Comparison of ENCODE assay signal across 1 cellular context in the genomic region with DNA sequence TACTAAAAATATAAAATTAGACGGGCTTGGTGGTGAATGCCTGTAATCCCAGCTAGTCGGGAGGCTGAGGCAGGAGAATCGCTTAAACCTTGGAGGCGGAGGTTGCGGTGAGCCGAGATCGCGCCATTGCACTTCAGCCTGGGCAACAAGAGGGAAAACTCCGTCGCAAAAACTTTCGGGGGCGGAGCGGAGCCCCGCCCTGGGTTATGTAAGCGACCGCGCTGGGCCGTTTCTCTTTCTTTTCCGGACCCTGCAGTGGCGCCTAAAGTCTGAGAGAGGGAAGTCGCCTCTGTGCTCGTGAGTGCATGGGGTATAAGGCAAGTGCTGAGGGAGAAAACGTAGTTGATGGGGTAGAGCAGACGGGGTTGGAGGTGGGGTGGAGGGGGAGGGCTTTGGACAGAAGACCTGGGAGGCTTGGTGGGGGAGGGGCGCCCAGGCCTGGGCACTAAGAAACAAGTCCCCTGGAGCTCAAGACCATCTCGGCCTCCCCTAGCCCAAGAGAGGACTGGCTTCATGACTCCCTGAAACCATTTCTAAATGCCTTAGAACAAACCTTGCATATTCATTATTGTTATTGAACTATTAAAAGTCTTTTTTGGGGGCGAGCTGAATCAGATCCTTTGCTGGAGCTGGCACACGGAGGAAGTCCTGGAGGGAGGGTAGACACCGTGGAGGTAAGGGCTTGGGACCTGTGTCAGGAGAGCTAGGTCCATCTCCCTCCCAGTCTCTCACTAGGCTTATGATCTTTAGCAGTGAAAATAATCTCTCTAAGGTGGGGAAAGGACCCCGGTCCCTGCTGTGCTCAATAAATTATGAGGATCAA.
TF ChIP-seq lines count a peak whose summit lies in the region.

No MANE protein-coding gene starts in this region.

TF ChIP-seq in K562, 482 proteins besides CTCF, POLR2A, EP300 and RAD21 (continued from another document and continues in another):
- TF ChIP-seq, protein P1, sequence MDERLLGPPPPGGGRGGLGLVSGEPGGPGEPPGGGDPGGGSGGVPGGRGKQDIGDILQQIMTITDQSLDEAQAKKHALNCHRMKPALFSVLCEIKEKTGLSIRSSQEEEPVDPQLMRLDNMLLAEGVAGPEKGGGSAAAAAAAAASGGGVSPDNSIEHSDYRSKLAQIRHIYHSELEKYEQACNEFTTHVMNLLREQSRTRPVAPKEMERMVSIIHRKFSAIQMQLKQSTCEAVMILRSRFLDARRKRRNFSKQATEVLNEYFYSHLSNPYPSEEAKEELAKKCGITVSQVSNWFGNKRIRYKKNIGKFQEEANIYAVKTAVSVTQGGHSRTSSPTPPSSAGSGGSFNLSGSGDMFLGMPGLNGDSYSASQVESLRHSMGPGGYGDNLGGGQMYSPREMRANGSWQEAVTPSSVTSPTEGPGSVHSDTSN (CRISPR knock-in tag; IDR thresholded peaks at IDR 0.05; ENCODE audit: low read depth): no peak
- TF ChIP-seq, protein P1 (tag; conservative IDR thresholded peaks at IDR 0.05; ENCODE audit: low read depth): no peak
- peak; percentile 71 for TF ChIP-seq BRD9 (IDR thresholded peaks at IDR 0.05; ENCODE audit: low read depth, partially characterized antibody)
- no peak for TF ChIP-seq SRSF9 (IDR thresholded peaks at IDR 0.05; ENCODE audit: borderline replicate concordance, low read depth, low read length)
- TF ChIP-seq, protein P2, sequence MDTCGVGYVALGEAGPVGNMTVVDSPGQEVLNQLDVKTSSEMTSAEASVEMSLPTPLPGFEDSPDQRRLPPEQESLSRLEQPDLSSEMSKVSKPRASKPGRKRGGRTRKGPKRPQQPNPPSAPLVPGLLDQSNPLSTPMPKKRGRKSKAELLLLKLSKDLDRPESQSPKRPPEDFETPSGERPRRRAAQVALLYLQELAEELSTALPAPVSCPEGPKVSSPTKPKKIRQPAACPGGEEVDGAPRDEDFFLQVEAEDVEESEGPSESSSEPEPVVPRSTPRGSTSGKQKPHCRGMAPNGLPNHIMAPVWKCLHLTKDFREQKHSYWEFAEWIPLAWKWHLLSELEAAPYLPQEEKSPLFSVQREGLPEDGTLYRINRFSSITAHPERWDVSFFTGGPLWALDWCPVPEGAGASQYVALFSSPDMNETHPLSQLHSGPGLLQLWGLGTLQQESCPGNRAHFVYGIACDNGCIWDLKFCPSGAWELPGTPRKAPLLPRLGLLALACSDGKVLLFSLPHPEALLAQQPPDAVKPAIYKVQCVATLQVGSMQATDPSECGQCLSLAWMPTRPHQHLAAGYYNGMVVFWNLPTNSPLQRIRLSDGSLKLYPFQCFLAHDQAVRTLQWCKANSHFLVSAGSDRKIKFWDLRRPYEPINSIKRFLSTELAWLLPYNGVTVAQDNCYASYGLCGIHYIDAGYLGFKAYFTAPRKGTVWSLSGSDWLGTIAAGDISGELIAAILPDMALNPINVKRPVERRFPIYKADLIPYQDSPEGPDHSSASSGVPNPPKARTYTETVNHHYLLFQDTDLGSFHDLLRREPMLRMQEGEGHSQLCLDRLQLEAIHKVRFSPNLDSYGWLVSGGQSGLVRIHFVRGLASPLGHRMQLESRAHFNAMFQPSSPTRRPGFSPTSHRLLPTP (IDR thresholded peaks at IDR 0.05; ENCODE audit: borderline replicate concordance, extremely low read depth, insufficient read length): no peak
- TF ChIP-seq, protein P3, sequence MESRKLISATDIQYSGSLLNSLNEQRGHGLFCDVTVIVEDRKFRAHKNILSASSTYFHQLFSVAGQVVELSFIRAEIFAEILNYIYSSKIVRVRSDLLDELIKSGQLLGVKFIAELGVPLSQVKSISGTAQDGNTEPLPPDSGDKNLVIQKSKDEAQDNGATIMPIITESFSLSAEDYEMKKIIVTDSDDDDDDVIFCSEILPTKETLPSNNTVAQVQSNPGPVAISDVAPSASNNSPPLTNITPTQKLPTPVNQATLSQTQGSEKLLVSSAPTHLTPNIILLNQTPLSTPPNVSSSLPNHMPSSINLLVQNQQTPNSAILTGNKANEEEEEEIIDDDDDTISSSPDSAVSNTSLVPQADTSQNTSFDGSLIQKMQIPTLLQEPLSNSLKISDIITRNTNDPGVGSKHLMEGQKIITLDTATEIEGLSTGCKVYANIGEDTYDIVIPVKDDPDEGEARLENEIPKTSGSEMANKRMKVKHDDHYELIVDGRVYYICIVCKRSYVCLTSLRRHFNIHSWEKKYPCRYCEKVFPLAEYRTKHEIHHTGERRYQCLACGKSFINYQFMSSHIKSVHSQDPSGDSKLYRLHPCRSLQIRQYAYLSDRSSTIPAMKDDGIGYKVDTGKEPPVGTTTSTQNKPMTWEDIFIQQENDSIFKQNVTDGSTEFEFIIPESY (CRISPR knock-in tag; IDR thresholded peaks at IDR 0.05): no peak
- peak; percentile 81 for TF ChIP-seq SMAD1 (IDR thresholded peaks at IDR 0.05; ENCODE audit: low read depth, low read length, partially characterized antibody)
- TF ChIP-seq BCL6 (CRISPR knock-in tag; IDR thresholded peaks at IDR 0.05): no peak
- no peak for TF ChIP-seq CC2D1A (IDR thresholded peaks at IDR 0.05)
- no peak for TF ChIP-seq ZNF121 (CRISPR knock-in tag; conservative IDR thresholded peaks at IDR 0.05)
- TF ChIP-seq, protein P4, sequence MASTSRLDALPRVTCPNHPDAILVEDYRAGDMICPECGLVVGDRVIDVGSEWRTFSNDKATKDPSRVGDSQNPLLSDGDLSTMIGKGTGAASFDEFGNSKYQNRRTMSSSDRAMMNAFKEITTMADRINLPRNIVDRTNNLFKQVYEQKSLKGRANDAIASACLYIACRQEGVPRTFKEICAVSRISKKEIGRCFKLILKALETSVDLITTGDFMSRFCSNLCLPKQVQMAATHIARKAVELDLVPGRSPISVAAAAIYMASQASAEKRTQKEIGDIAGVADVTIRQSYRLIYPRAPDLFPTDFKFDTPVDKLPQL (IDR thresholded peaks at IDR 0.05; ENCODE audit: extremely low read depth, insufficient read length): no peak
- TF ChIP-seq CBX1 (IDR thresholded peaks at IDR 0.05; ENCODE audit: low read depth): peak; percentile 54; the same call in 1 of the 2 replicates
- no peak for TF ChIP-seq IFI16 (CRISPR knock-in tag; IDR thresholded peaks at IDR 0.05)
- TF ChIP-seq KLF6 (CRISPR knock-in tag; IDR thresholded peaks at IDR 0.05; ENCODE audit: borderline replicate concordance): peak; percentile 78; the same call in 1 of the 2 replicates
- TF ChIP-seq KLF13 (tag; IDR thresholded peaks at IDR 0.05; ENCODE audit: borderline replicate concordance, low read depth): 0 out of 2 replicates have a peak, but pooled peaks have one; percentile 50
- TF ChIP-seq CCAR2 (IDR thresholded peaks at IDR 0.05; ENCODE audit: low read depth, low read length): no peak
- TF ChIP-seq TCF7 (IDR thresholded peaks at IDR 0.05; ENCODE audit: borderline replicate concordance): no peak; the same call in 1 of the 2 replicates
- TF ChIP-seq NFE2 (IDR thresholded peaks at IDR 0.05; ENCODE audit: low read depth): no peak
- peak; percentile 48; the same call in 1 of the 2 replicates for TF ChIP-seq ZBTB7A (IDR thresholded peaks at IDR 0.05; ENCODE audit: borderline replicate concordance, control insufficient read depth, low read depth, low read length)
- TF ChIP-seq MTA1 (IDR thresholded peaks at IDR 0.05; ENCODE audit: borderline replicate concordance): 0 out of 2 replicates have a peak, but pooled peaks have one; percentile 23
- TF ChIP-seq, protein P5, sequence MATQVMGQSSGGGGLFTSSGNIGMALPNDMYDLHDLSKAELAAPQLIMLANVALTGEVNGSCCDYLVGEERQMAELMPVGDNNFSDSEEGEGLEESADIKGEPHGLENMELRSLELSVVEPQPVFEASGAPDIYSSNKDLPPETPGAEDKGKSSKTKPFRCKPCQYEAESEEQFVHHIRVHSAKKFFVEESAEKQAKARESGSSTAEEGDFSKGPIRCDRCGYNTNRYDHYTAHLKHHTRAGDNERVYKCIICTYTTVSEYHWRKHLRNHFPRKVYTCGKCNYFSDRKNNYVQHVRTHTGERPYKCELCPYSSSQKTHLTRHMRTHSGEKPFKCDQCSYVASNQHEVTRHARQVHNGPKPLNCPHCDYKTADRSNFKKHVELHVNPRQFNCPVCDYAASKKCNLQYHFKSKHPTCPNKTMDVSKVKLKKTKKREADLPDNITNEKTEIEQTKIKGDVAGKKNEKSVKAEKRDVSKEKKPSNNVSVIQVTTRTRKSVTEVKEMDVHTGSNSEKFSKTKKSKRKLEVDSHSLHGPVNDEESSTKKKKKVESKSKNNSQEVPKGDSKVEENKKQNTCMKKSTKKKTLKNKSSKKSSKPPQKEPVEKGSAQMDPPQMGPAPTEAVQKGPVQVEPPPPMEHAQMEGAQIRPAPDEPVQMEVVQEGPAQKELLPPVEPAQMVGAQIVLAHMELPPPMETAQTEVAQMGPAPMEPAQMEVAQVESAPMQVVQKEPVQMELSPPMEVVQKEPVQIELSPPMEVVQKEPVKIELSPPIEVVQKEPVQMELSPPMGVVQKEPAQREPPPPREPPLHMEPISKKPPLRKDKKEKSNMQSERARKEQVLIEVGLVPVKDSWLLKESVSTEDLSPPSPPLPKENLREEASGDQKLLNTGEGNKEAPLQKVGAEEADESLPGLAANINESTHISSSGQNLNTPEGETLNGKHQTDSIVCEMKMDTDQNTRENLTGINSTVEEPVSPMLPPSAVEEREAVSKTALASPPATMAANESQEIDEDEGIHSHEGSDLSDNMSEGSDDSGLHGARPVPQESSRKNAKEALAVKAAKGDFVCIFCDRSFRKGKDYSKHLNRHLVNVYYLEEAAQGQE (CRISPR knock-in tag; IDR thresholded peaks at IDR 0.05; ENCODE audit: low read depth): no peak
- no peak for TF ChIP-seq RBM17 (IDR thresholded peaks at IDR 0.05; ENCODE audit: borderline replicate concordance, low read depth, low read length)
- TF ChIP-seq TGIF2 (CRISPR knock-in tag; IDR thresholded peaks at IDR 0.05): no peak
- no peak for TF ChIP-seq RBM14 (IDR thresholded peaks at IDR 0.05; ENCODE audit: borderline replicate concordance, insufficient read depth, low read depth, low read length)
- TF ChIP-seq ZNF551 (CRISPR knock-in tag; IDR thresholded peaks at IDR 0.05): no peak
- no peak for TF ChIP-seq ZKSCAN1 (IDR thresholded peaks at IDR 0.05; ENCODE audit: low read depth, low read length)
- TF ChIP-seq NFRKB (IDR thresholded peaks at IDR 0.05; ENCODE audit: low read depth): 0 out of 2 replicates have a peak, but pooled peaks have one; percentile 81
- TF ChIP-seq RB1 (IDR thresholded peaks at IDR 0.05; ENCODE audit: low read depth): peak; percentile 43; the same call in 1 of the 2 replicates
- no peak; a peak in 1 of 4 replicates for TF ChIP-seq HDAC1 (IDR thresholded peaks at IDR 0.05)
- TF ChIP-seq ZNF766 (CRISPR knock-in tag; conservative IDR thresholded peaks at IDR 0.05): no peak
- TF ChIP-seq FOXK2 (conservative IDR thresholded peaks at IDR 0.05 in 1 of 2, IDR thresholded peaks at IDR 0.05 in 1 of 2; ENCODE audit: low read depth in 2 of 2): no peak; a peak in 2 of 4 replicates
- TF ChIP-seq TEAD1 (CRISPR knock-in tag; IDR thresholded peaks at IDR 0.05): no peak; a peak in 1 of 4 replicates
- TF ChIP-seq ZNF134 (CRISPR knock-in tag; conservative IDR thresholded peaks at IDR 0.05): no peak
- no peak for TF ChIP-seq POU5F1 (IDR thresholded peaks at IDR 0.05; ENCODE audit: borderline replicate concordance, low read depth, low read length, partially characterized antibody)
- TF ChIP-seq BCOR (IDR thresholded peaks at IDR 0.05): peak; percentile 62; the same call in 1 of the 2 replicates
- TF ChIP-seq MAFG (tag; conservative IDR thresholded peaks at IDR 0.05): no peak
- peak; percentile 27; the same call in 1 of the 2 replicates for TF ChIP-seq SPI1 (IDR thresholded peaks at IDR 0.05; ENCODE audit: borderline replicate concordance, low read depth, low read length)
- no peak for TF ChIP-seq GABPA (tag; conservative IDR thresholded peaks at IDR 0.05; ENCODE audit: low read depth)
- TF ChIP-seq PURB (CRISPR knock-in tag; IDR thresholded peaks at IDR 0.05; ENCODE audit: low read depth): no peak
- no peak for TF ChIP-seq ZNF174 (CRISPR knock-in tag; IDR thresholded peaks at IDR 0.05)
- TF ChIP-seq, protein P6, sequence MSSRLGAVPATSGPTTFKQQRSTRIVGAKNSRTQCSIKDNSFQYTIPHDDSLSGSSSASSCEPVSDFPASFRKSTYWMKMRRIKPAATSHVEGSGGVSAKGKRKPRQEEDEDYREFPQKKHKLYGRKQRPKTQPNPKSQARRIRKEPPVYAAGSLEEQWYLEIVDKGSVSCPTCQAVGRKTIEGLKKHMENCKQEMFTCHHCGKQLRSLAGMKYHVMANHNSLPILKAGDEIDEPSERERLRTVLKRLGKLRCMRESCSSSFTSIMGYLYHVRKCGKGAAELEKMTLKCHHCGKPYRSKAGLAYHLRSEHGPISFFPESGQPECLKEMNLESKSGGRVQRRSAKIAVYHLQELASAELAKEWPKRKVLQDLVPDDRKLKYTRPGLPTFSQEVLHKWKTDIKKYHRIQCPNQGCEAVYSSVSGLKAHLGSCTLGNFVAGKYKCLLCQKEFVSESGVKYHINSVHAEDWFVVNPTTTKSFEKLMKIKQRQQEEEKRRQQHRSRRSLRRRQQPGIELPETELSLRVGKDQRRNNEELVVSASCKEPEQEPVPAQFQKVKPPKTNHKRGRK (tag; IDR thresholded peaks at IDR 0.05): no peak
- TF ChIP-seq, protein P7, sequence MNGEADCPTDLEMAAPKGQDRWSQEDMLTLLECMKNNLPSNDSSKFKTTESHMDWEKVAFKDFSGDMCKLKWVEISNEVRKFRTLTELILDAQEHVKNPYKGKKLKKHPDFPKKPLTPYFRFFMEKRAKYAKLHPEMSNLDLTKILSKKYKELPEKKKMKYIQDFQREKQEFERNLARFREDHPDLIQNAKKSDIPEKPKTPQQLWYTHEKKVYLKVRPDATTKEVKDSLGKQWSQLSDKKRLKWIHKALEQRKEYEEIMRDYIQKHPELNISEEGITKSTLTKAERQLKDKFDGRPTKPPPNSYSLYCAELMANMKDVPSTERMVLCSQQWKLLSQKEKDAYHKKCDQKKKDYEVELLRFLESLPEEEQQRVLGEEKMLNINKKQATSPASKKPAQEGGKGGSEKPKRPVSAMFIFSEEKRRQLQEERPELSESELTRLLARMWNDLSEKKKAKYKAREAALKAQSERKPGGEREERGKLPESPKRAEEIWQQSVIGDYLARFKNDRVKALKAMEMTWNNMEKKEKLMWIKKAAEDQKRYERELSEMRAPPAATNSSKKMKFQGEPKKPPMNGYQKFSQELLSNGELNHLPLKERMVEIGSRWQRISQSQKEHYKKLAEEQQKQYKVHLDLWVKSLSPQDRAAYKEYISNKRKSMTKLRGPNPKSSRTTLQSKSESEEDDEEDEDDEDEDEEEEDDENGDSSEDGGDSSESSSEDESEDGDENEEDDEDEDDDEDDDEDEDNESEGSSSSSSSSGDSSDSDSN (IDR thresholded peaks at IDR 0.05; ENCODE audit: borderline replicate concordance in 1 of 2, low read depth in 2 of 2, low read length in 2 of 2): no peak
- 0 out of 4 replicates have a peak, but pooled peaks of 1 of the 2 experiments have one; percentile 5 for TF ChIP-seq SRF (CRISPR knock-in tag; IDR thresholded peaks at IDR 0.05)
